Comparison of ENCODE assay signal across 8 cellular contexts in genomic region chr20:17968366-17969275, GRCh38.
DNase-seq lines count a peak whose midpoint lies in the region; ATAC-seq lines count a peak whose summit lies in the region.

MGME1 (plus strand) TSS chr20:17969018; CDS start chr20:17969860, 842 bp downstream.
SNX5 (minus strand) TSS chr20:17968794; CDS start chr20:17968425, 369 bp downstream.

- peak within 1 kb of the TSS; percentile 97 to 100 (median 99) for H3K9ac ChIP-seq in BLaER1 treated with 17β-estradiol and CSF1 and Interleukin-3, amounts not matched to agents 10 nM and 100 nM

- H3K4me2 ChIP-seq in BLaER1 treated with 17β-estradiol and CSF1 and Interleukin-3, amounts not matched to agents 10 nM and 100 nM: peak within 1 kb of the TSS; percentile 97 to 99 (median 98)

- DNase-seq in NCI-H748 (lab: John Stamatoyannopoulos, UW; ENCODE audit: unreplicated experiment): peak; percentile 100
- peak; percentile 99 for DNase-seq in activated CD4-positive, alpha-beta T cell treated with anti-CD3 and anti-CD28 coated beads, Interleukin-2, amount 50 U/mL, for 1 hour
- DNase-seq in dedifferentiated amniotic fluid mesenchymal stem cell (ENCODE audit: extremely low spot score): peak; percentile 98
- DNase-seq in left kidney (ENCODE audit: low read depth, low spot score): peak; percentile 100
- DNase-seq in stimulated activated CD4-positive, alpha-beta T cell treated with anti-CD3 and anti-CD28 coated beads, Interleukin-2, amount 100 ng/mL, for 24 hours: peak; percentile 99

- no peaks in the 10 kb centered on the region for H3K27me3 ChIP-seq in BLaER1 treated with 17β-estradiol and CSF1 and Interleukin-3, amounts not matched to agents 10 nM and 100 nM

- peaks cover 3 to 47% (median 38%) of the 10 kb centered on the region in 11 experiments; a peak in 20 of 22 replicates for H4K20me1 ChIP-seq in BLaER1 treated with 17β-estradiol and CSF1 and Interleukin-3, amounts not matched to agents 10 nM and 100 nM

- ATAC-seq in GM19351 (IDR thresholded peaks at IDR 0.05; ENCODE audit: unreplicated experiment): peak; percentile 69
- ATAC-seq in HG03521 (IDR thresholded peaks at IDR 0.05; ENCODE audit: unreplicated experiment): peak; percentile 77

- peak within 1 kb of the TSS; percentile 95 to 100 (median 99) for H3K27ac ChIP-seq in BLaER1 treated with 17β-estradiol and CSF1 and Interleukin-3, amounts not matched to agents 10 nM and 100 nM

- peaks cover 0 to 44% (median 28%) of the 10 kb centered on the region in 11 experiments; a peak in 16 of 22 replicates for H3K36me3 ChIP-seq in BLaER1 treated with 17β-estradiol and CSF1 and Interleukin-3, amounts not matched to agents 10 nM and 100 nM

- peak within 1 kb of the TSS; percentile 87 to 99 (median 96) for H3K4me3 ChIP-seq in BLaER1 treated with 17β-estradiol and CSF1 and Interleukin-3, amounts not matched to agents 10 nM and 100 nM

- no peaks in the 10 kb centered on the region for H3K9me3 ChIP-seq in BLaER1 treated with 17β-estradiol and CSF1 and Interleukin-3, amounts not matched to agents 10 nM and 100 nM (replicated peaks in 1 of 11)

- peaks cover 43 to 55% (median 49%) of the 10 kb centered on the region in 10 experiments for H3K4me1 ChIP-seq in BLaER1 treated with 17β-estradiol and CSF1 and Interleukin-3, amounts not matched to agents 10 nM and 100 nM

Comparison
In these comparisons a context has a peak if more than half of its experiments do, and no peak if none do; other contexts are left out.
1. Peak in every context shown above with its lines: DNase-seq, ATAC-seq, H3K4me3 ChIP-seq and H3K27ac ChIP-seq.